Comparison of ENCODE assay signal across 1 cellular context in the genomic region with DNA sequence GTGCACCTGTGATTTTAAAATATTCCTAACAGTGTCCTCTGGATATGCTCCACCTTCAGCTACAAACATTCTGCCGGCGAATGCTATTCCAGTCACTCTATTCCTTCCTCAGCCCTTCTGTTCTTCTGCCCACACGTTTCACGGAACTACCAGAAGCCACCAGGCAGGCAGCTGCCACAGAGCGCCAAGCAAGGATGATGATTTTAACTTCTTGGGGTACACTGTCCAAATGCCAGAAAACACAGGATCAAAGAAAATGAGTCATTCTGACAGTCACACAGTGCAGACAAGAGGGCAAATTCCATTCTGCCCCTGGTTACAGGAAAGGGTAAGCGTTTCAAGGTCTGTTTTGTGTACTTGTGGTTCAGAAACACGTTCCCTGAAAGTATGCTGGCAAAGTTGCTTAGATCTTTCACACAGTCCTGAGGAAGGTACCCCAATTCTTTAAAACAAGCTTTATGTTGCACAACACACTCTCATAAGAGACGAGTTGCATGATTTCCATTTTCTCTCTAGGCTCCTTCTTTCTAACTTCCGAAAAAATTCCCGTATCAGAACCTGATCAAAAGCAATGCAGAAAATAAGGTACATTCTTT.
TF ChIP-seq lines count a peak whose summit lies in the region.

No MANE protein-coding gene starts in this region.

TF ChIP-seq in HepG2, 621 proteins besides CTCF, POLR2A, EP300 and RAD21 (continued from another document and continues in another):
- TF ChIP-seq, protein P1, sequence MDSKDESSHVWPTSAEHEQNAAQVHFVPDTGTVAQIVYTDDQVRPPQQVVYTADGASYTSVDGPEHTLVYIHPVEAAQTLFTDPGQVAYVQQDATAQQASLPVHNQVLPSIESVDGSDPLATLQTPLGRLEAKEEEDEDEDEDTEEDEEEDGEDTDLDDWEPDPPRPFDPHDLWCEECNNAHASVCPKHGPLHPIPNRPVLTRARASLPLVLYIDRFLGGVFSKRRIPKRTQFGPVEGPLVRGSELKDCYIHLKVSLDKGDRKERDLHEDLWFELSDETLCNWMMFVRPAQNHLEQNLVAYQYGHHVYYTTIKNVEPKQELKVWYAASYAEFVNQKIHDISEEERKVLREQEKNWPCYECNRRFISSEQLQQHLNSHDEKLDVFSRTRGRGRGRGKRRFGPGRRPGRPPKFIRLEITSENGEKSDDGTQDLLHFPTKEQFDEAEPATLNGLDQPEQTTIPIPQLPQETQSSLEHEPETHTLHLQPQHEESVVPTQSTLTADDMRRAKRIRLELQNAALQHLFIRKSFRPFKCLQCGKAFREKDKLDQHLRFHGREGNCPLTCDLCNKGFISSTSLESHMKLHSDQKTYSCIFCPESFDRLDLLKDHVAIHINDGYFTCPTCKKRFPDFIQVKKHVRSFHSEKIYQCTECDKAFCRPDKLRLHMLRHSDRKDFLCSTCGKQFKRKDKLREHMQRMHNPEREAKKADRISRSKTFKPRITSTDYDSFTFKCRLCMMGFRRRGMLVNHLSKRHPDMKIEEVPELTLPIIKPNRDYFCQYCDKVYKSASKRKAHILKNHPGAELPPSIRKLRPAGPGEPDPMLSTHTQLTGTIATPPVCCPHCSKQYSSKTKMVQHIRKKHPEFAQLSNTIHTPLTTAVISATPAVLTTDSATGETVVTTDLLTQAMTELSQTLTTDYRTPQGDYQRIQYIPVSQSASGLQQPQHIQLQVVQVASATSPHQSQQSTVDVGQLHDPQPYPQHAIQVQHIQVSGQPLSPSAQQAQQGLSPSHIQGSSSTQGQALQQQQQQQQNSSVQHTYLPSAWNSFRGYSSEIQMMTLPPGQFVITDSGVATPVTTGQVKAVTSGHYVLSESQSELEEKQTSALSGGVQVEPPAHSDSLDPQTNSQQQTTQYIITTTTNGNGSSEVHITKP (CRISPR knock-in tag; IDR thresholded peaks at IDR 0.05; ENCODE audit: low read depth) = 0 out of 2 replicates have a peak, but pooled peaks have one; percentile 65
- peak; percentile 99 for TF ChIP-seq FOXO1 (CRISPR knock-in tag; IDR thresholded peaks at IDR 0.05)
- no peak for TF ChIP-seq ZFP62 (CRISPR knock-in tag; IDR thresholded peaks at IDR 0.05)
- TF ChIP-seq, protein P2, sequence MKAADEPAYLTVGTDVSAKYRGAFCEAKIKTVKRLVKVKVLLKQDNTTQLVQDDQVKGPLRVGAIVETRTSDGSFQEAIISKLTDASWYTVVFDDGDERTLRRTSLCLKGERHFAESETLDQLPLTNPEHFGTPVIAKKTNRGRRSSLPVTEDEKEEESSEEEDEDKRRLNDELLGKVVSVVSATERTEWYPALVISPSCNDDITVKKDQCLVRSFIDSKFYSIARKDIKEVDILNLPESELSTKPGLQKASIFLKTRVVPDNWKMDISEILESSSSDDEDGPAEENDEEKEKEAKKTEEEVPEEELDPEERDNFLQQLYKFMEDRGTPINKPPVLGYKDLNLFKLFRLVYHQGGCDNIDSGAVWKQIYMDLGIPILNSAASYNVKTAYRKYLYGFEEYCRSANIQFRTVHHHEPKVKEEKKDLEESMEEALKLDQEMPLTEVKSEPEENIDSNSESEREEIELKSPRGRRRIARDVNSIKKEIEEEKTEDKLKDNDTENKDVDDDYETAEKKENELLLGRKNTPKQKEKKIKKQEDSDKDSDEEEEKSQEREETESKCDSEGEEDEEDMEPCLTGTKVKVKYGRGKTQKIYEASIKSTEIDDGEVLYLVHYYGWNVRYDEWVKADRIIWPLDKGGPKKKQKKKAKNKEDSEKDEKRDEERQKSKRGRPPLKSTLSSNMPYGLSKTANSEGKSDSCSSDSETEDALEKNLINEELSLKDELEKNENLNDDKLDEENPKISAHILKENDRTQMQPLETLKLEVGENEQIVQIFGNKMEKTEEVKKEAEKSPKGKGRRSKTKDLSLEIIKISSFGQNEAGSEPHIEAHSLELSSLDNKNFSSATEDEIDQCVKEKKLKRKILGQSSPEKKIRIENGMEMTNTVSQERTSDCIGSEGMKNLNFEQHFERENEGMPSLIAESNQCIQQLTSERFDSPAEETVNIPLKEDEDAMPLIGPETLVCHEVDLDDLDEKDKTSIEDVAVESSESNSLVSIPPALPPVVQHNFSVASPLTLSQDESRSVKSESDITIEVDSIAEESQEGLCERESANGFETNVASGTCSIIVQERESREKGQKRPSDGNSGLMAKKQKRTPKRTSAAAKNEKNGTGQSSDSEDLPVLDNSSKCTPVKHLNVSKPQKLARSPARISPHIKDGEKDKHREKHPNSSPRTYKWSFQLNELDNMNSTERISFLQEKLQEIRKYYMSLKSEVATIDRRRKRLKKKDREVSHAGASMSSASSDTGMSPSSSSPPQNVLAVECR (CRISPR knock-in tag; IDR thresholded peaks at IDR 0.05; ENCODE audit: borderline replicate concordance) = no peak
- TF ChIP-seq, protein P3, sequence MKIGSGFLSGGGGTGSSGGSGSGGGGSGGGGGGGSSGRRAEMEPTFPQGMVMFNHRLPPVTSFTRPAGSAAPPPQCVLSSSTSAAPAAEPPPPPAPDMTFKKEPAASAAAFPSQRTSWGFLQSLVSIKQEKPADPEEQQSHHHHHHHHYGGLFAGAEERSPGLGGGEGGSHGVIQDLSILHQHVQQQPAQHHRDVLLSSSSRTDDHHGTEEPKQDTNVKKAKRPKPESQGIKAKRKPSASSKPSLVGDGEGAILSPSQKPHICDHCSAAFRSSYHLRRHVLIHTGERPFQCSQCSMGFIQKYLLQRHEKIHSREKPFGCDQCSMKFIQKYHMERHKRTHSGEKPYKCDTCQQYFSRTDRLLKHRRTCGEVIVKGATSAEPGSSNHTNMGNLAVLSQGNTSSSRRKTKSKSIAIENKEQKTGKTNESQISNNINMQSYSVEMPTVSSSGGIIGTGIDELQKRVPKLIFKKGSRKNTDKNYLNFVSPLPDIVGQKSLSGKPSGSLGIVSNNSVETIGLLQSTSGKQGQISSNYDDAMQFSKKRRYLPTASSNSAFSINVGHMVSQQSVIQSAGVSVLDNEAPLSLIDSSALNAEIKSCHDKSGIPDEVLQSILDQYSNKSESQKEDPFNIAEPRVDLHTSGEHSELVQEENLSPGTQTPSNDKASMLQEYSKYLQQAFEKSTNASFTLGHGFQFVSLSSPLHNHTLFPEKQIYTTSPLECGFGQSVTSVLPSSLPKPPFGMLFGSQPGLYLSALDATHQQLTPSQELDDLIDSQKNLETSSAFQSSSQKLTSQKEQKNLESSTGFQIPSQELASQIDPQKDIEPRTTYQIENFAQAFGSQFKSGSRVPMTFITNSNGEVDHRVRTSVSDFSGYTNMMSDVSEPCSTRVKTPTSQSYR (CRISPR knock-in tag; IDR thresholded peaks at IDR 0.05; ENCODE audit: borderline replicate concordance) = peak; percentile 72; the same call in 1 of the 2 replicates
- TF ChIP-seq POLR2G (IDR thresholded peaks at IDR 0.05; ENCODE audit: low read depth, low read length) = peak; percentile 86
- TF ChIP-seq, protein P4, sequence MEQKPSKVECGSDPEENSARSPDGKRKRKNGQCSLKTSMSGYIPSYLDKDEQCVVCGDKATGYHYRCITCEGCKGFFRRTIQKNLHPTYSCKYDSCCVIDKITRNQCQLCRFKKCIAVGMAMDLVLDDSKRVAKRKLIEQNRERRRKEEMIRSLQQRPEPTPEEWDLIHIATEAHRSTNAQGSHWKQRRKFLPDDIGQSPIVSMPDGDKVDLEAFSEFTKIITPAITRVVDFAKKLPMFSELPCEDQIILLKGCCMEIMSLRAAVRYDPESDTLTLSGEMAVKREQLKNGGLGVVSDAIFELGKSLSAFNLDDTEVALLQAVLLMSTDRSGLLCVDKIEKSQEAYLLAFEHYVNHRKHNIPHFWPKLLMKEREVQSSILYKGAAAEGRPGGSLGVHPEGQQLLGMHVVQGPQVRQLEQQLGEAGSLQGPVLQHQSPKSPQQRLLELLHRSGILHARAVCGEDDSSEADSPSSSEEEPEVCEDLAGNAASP (CRISPR knock-in tag; IDR thresholded peaks at IDR 0.05; ENCODE audit: borderline replicate concordance) = peak; percentile 87; the same call in 1 of the 2 replicates
- no peak for TF ChIP-seq ZNF121 (CRISPR knock-in tag; IDR thresholded peaks at IDR 0.05)
- TF ChIP-seq ZNF605 (CRISPR knock-in tag; IDR thresholded peaks at IDR 0.05) = peak; percentile 58; the same call in 1 of the 2 replicates
- no peak; the same call in 1 of the 2 replicates for TF ChIP-seq NFE2 (CRISPR knock-in tag; IDR thresholded peaks at IDR 0.05)
- TF ChIP-seq GATAD2A (CRISPR knock-in tag; IDR thresholded peaks at IDR 0.05) = peak; percentile 100
- TF ChIP-seq RXRA (CRISPR knock-in tag; IDR thresholded peaks at IDR 0.05) = peak; percentile 86; the same call in 1 of the 2 replicates
- TF ChIP-seq, protein P5, sequence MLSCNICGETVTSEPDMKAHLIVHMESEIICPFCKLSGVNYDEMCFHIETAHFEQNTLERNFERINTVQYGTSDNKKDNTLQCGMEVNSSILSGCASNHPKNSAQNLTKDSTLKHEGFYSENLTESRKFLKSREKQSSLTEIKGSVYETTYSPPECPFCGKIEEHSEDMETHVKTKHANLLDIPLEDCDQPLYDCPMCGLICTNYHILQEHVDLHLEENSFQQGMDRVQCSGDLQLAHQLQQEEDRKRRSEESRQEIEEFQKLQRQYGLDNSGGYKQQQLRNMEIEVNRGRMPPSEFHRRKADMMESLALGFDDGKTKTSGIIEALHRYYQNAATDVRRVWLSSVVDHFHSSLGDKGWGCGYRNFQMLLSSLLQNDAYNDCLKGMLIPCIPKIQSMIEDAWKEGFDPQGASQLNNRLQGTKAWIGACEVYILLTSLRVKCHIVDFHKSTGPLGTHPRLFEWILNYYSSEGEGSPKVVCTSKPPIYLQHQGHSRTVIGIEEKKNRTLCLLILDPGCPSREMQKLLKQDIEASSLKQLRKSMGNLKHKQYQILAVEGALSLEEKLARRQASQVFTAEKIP (CRISPR knock-in tag; IDR thresholded peaks at IDR 0.05; ENCODE audit: borderline replicate concordance) = no peak
- TF ChIP-seq ZSCAN30 (CRISPR knock-in tag; IDR thresholded peaks at IDR 0.05) = no peak
- peak; percentile 92 for TF ChIP-seq ZNF331 (CRISPR knock-in tag; IDR thresholded peaks at IDR 0.05)
- TF ChIP-seq ZNF556 (CRISPR knock-in tag; IDR thresholded peaks at IDR 0.05; ENCODE audit: borderline replicate concordance) = peak; percentile 83; the same call in 1 of the 2 replicates
- no peak for TF ChIP-seq ZFP41 (CRISPR knock-in tag; IDR thresholded peaks at IDR 0.05; ENCODE audit: borderline replicate concordance)
- TF ChIP-seq ZNF501 (CRISPR knock-in tag; IDR thresholded peaks at IDR 0.05) = peak; percentile 66; the same call in 1 of the 2 replicates
- TF ChIP-seq, protein P6, sequence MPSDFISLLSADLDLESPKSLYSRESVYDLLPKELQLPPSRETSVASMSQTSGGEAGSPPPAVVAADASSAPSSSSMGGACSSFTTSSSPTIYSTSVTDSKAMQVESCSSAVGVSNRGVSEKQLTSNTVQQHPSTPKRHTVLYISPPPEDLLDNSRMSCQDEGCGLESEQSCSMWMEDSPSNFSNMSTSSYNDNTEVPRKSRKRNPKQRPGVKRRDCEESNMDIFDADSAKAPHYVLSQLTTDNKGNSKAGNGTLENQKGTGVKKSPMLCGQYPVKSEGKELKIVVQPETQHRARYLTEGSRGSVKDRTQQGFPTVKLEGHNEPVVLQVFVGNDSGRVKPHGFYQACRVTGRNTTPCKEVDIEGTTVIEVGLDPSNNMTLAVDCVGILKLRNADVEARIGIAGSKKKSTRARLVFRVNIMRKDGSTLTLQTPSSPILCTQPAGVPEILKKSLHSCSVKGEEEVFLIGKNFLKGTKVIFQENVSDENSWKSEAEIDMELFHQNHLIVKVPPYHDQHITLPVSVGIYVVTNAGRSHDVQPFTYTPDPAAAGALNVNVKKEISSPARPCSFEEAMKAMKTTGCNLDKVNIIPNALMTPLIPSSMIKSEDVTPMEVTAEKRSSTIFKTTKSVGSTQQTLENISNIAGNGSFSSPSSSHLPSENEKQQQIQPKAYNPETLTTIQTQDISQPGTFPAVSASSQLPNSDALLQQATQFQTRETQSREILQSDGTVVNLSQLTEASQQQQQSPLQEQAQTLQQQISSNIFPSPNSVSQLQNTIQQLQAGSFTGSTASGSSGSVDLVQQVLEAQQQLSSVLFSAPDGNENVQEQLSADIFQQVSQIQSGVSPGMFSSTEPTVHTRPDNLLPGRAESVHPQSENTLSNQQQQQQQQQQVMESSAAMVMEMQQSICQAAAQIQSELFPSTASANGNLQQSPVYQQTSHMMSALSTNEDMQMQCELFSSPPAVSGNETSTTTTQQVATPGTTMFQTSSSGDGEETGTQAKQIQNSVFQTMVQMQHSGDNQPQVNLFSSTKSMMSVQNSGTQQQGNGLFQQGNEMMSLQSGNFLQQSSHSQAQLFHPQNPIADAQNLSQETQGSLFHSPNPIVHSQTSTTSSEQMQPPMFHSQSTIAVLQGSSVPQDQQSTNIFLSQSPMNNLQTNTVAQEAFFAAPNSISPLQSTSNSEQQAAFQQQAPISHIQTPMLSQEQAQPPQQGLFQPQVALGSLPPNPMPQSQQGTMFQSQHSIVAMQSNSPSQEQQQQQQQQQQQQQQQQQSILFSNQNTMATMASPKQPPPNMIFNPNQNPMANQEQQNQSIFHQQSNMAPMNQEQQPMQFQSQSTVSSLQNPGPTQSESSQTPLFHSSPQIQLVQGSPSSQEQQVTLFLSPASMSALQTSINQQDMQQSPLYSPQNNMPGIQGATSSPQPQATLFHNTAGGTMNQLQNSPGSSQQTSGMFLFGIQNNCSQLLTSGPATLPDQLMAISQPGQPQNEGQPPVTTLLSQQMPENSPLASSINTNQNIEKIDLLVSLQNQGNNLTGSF (CRISPR knock-in tag; IDR thresholded peaks at IDR 0.05) = no peak
- TF ChIP-seq, protein P7, sequence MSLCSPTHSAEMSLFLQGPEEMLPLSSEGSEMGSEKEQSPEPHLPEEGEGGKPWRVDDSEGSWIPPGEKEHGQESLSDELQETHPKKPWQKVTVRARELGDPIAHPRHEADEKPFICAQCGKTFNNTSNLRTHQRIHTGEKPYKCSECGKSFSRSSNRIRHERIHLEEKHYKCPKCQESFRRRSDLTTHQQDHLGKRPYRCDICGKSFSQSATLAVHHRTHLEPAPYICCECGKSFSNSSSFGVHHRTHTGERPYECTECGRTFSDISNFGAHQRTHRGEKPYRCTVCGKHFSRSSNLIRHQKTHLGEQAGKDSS (CRISPR knock-in tag; IDR thresholded peaks at IDR 0.05; ENCODE audit: borderline replicate concordance, low read depth) = peak; percentile 87
- TF ChIP-seq, protein P8, sequence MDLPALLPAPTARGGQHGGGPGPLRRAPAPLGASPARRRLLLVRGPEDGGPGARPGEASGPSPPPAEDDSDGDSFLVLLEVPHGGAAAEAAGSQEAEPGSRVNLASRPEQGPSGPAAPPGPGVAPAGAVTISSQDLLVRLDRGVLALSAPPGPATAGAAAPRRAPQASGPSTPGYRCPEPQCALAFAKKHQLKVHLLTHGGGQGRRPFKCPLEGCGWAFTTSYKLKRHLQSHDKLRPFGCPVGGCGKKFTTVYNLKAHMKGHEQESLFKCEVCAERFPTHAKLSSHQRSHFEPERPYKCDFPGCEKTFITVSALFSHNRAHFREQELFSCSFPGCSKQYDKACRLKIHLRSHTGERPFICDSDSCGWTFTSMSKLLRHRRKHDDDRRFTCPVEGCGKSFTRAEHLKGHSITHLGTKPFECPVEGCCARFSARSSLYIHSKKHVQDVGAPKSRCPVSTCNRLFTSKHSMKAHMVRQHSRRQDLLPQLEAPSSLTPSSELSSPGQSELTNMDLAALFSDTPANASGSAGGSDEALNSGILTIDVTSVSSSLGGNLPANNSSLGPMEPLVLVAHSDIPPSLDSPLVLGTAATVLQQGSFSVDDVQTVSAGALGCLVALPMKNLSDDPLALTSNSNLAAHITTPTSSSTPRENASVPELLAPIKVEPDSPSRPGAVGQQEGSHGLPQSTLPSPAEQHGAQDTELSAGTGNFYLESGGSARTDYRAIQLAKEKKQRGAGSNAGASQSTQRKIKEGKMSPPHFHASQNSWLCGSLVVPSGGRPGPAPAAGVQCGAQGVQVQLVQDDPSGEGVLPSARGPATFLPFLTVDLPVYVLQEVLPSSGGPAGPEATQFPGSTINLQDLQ (CRISPR knock-in tag; IDR thresholded peaks at IDR 0.05) = peak; percentile 74; the same call in 1 of the 2 replicates
- no peak for TF ChIP-seq ZNF598 (CRISPR knock-in tag; IDR thresholded peaks at IDR 0.05; ENCODE audit: borderline replicate concordance)
- TF ChIP-seq TEAD2 (CRISPR knock-in tag; IDR thresholded peaks at IDR 0.05) = no peak
- no peak for TF ChIP-seq ATM (IDR thresholded peaks at IDR 0.05; ENCODE audit: borderline replicate concordance)
- TF ChIP-seq ZNF160 (CRISPR knock-in tag; IDR thresholded peaks at IDR 0.05) = peak; percentile 34; the same call in 1 of the 2 replicates
- no peak for TF ChIP-seq TBP (CRISPR knock-in tag; IDR thresholded peaks at IDR 0.05)
- no peak for TF ChIP-seq ZNF274 (CRISPR knock-in tag; IDR thresholded peaks at IDR 0.05)
- TF ChIP-seq MTA1 (CRISPR knock-in tag; IDR thresholded peaks at IDR 0.05; ENCODE audit: borderline replicate concordance) = peak; percentile 44; the same call in 1 of the 2 replicates
